In the genomic region with DNA sequence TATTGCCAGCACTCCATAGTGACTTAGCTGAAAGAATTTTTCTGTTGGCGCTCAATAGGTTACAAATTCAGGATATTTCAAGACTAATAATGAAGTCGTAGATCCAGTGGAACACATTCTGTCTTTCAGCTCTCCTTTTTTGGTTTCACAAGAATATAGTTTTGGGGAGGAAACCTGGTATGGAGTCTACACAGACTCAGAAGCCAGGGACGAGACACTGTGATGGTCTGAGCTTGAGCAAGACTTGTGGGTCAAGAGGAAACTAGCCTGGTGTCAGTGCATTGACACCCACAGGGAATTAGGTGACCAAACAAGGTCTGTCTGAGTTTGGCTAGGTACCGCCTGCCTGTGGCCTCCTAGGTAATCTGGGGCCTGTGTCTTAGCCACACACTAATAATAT, we compare ENCODE assay signal across 23 cellular contexts.
"Had no signal": no experiment of that assay in that cellular context is flagged by ENCODE, and none has a peak within 500 bp of the region (broad histone marks: within the 10 kb centered on the region; RNA-seq: fewer than 3 reads in every experiment).

No MANE protein-coding gene starts in this region.

- H3K27me3 ChIP-seq: gastrocnemius medialis, left lung, neural progenitor cell, right lobe of liver, stomach, thyroid gland had no signal

- H3K4me3 ChIP-seq: coronary artery, gastrocnemius medialis, left lung, neural progenitor cell, right lobe of liver, stomach, thyroid gland had no signal

- FAIRE-seq: endometrium, small intestine had no signal

- H3K27ac Mint-ChIP-seq: nephron, neural progenitor cell had no signal

- H3K4me1 Mint-ChIP-seq: nephron, neural progenitor cell had no signal

- H3K4me1 ChIP-seq: gastrocnemius medialis, left lung, neural progenitor cell, parathyroid adenoma, right lobe of liver, thyroid gland had no signal

- H3K79me2 ChIP-seq: parathyroid adenoma had no signal

- H3K4me3 Mint-ChIP-seq: naive thymus-derived CD4-positive, alpha-beta T cell; nephron; neural progenitor cell had no signal

- DNase-seq: dermis blood vessel endothelial cell; effector memory CD4-positive, alpha-beta T cell; gastrocnemius medialis; head of caudate nucleus; left cardiac atrium; left lung; mesenchymal stem cell; midbrain; naive thymus-derived CD4-positive, alpha-beta T cell; right lobe of liver; small intestine; stimulated activated CD4-positive, alpha-beta T cell treated with anti-CD3 and anti-CD28 coated beads, Interleukin-12 subunit alpha, Interleukin-12 subunit beta, amount 100 ng/mL, for 4 hours; stimulated activated CD4-positive, alpha-beta T cell treated with anti-CD3 and anti-CD28 coated beads, Interleukin-1b, Interleukin-23, amount 100 ng/mL, for 48 hours; stimulated activated CD4-positive, alpha-beta T cell treated with anti-CD3 and anti-CD28 coated beads, Interleukin-4, amount 100 ng/mL, for 1 hour; stimulated activated CD8-positive, alpha-beta memory T cell treated with anti-CD3 and anti-CD28 coated beads, Interleukin-4, amount 100 ng/mL, for 48 hours; stimulated activated naive CD4-positive, alpha-beta T cell; stomach; thyroid gland had no signal

- H3K9me3 ChIP-seq: gastrocnemius medialis, left lung, right lobe of liver, stomach, thyroid gland had no signal

- H3K27ac ChIP-seq: coronary artery, gastrocnemius medialis, left lung, neural progenitor cell, parathyroid adenoma, right lobe of liver, stomach, thyroid gland had no signal

- H2AFZ ChIP-seq: neural progenitor cell, parathyroid adenoma had no signal

- H3K9ac ChIP-seq: neural progenitor cell, parathyroid adenoma had no signal

- H3K36me3 ChIP-seq: gastrocnemius medialis, left lung, neural progenitor cell, right lobe of liver, stomach, thyroid gland had no signal

- H3K4me2 ChIP-seq: neural progenitor cell had no signal

- ATAC-seq: gastrocnemius medialis; left cardiac atrium; left lung; naive thymus-derived CD4-positive, alpha-beta T cell; right lobe of liver had no signal

- H3K27me3 Mint-ChIP-seq: naive thymus-derived CD4-positive, alpha-beta T cell had no signal
